Comparison of ENCODE assay signal across 12 cellular contexts in genomic region chr11:46977940-46978595, GRCh38. TPM values are rescaled to one million over a fixed set of nuclear protein-coding genes. Genes with fewer than 3 reads are reported as not detected.
DNase-seq lines count a peak whose midpoint lies in the region; ATAC-seq and TF ChIP-seq lines count a peak whose summit lies in the region.
"Had no signal": no experiment of that assay in that cellular context is flagged by ENCODE, and none has a peak within 500 bp of the region (broad histone marks: within the 10 kb centered on the region; RNA-seq: fewer than 3 reads in every experiment).

No MANE protein-coding gene starts in this region.

- no peak overlapping the region for H3K23ac ChIP-seq in mesendoderm (ENCODE audit: low read length)

- H4K8ac ChIP-seq in mesendoderm (ENCODE audit: low read depth, low read length): no peak overlapping the region

- H3K79me2 ChIP-seq in mesendoderm (ENCODE audit: control insufficient read depth, insufficient read depth, low read length): no peaks in the 10 kb centered on the region

- H2BK15ac ChIP-seq in mesendoderm (replicated peaks; ENCODE audit: low read depth): peak overlapping the region; percentile 25

- H3K27me3 ChIP-seq in breast epithelium (no peaks in the 10 kb centered on the region), mesendoderm (ENCODE audit: insufficient read depth, low read length, poor library complexity) (no peaks in the 10 kb centered on the region), gastrocnemius medialis (no peaks in the 10 kb centered on the region), heart left ventricle (no peaks in the 10 kb centered on the region)
- H3K27me3 ChIP-seq: BE2C had no signal

- H2BK120ac ChIP-seq in mesendoderm (ENCODE audit: low read depth, low read length): no peak overlapping the region

- DNase-seq in DMS153 treated with DMSO at 0.1 percent for 48 hours (lab: John Stamatoyannopoulos, UW; ENCODE audit: unreplicated experiment) (peak; percentile 69), M059J (ENCODE audit: low read depth) (peak; percentile 25), breast epithelium (ENCODE audit: low spot score in 2 of 2) (no peak), mesendoderm (peak; percentile 16), GDM1 (lab: John Stamatoyannopoulos, UW) (no peak), gastrocnemius medialis (no peak), heart left ventricle (no peak)
- DNase-seq in effector CD4-positive, alpha-beta T cell: no peak
- DNase-seq: activated CD4-positive, alpha-beta T cell treated with anti-CD3 and anti-CD28 coated beads for 48 hours; BE2C; kidney glomerular epithelial cell; NCI-H187 had no signal

- no peaks in the 10 kb centered on the region for H3K79me1 ChIP-seq in mesendoderm (ENCODE audit: low read length)

- H3K27ac ChIP-seq in breast epithelium (peak overlapping the region; percentile 44 to 69), mesendoderm (ENCODE audit: low read depth, low read length) (no peak overlapping the region), gastrocnemius medialis (no peak overlapping the region), heart left ventricle (no peak overlapping the region)

- no peak overlapping the region for H3K9ac ChIP-seq in mesendoderm (ENCODE audit: low read length)

- no peak overlapping the region for H3K18ac ChIP-seq in mesendoderm (ENCODE audit: low read length)

- H3K36me3 ChIP-seq in breast epithelium: no peaks in the 10 kb centered on the region
- H3K36me3 ChIP-seq in mesendoderm (ENCODE audit: control insufficient read depth, insufficient read depth, low read length): no peaks in the 10 kb centered on the region
- H3K36me3 ChIP-seq in gastrocnemius medialis: no peaks in the 10 kb centered on the region
- H3K36me3 ChIP-seq in heart left ventricle: no peaks in the 10 kb centered on the region
- H3K36me3 ChIP-seq: BE2C had no signal

- intact Hi-C loops in breast epithelium (cut with DNase I; ENCODE audit: low total_unique reads): no loop called here
- intact Hi-C loops in gastrocnemius medialis (cut with DNase I; ENCODE audit: low total_unique reads): no loop called here
- intact Hi-C loops in heart left ventricle (cut with DNase I): no loop called here

- no CpG with 5 or more reads among the region's 3 CpGs for WGBS in mesendoderm (ENCODE audit: extremely low coverage, insufficient coverage, low lambda C conversion rate)
- 89 to 94% (median 90%) methylated on average over 3 of the region's 3 CpGs for WGBS in heart left ventricle, 4 donors

- no peak overlapping the region for H3K4me2 ChIP-seq in mesendoderm (ENCODE audit: low read length)

- TF ChIP-seq CTCF in breast epithelium (IDR thresholded peaks at IDR 0.05) (no peak), gastrocnemius medialis (IDR thresholded peaks at IDR 0.05 in 4 of 5, conservative IDR thresholded peaks at IDR 0.05 in 1 of 5) (no peak), heart left ventricle (IDR thresholded peaks at IDR 0.05) (no peak)

- in situ Hi-C loops in gastrocnemius medialis (cut with MboI; ENCODE audit: low sequenced_read_pairs in 4 of 4): no loop called here

- no peak overlapping the region for H4K5ac ChIP-seq in mesendoderm (ENCODE audit: low read length)

- no peak overlapping the region for H3K4ac ChIP-seq in mesendoderm (ENCODE audit: low read depth, low read length)

- H3K4me1 ChIP-seq in breast epithelium (no peaks in the 10 kb centered on the region), mesendoderm (ENCODE audit: control insufficient read depth, low read depth, low read length) (peaks cover 4% of the 10 kb centered on the region), gastrocnemius medialis (no peaks in the 10 kb centered on the region), heart left ventricle (peaks cover 0 to 12% (median 0%) of the 10 kb centered on the region in 12 donors)
- H3K4me1 ChIP-seq: BE2C had no signal

- H3K56ac ChIP-seq in mesendoderm (ENCODE audit: low read length): no peak overlapping the region

- H3K9me3 ChIP-seq in breast epithelium (no peaks in the 10 kb centered on the region), gastrocnemius medialis (no peaks in the 10 kb centered on the region), heart left ventricle (no peaks in the 10 kb centered on the region)
- H3K9me3 ChIP-seq: BE2C had no signal

- TF ChIP-seq POLR2A in breast epithelium (IDR thresholded peaks at IDR 0.05) (no peak), gastrocnemius medialis (IDR thresholded peaks at IDR 0.05) (no peak), heart left ventricle (IDR thresholded peaks at IDR 0.05) (no peak)

- no peak overlapping the region for H2AK5ac ChIP-seq in mesendoderm (ENCODE audit: low read length)

- H2BK5ac ChIP-seq in mesendoderm (ENCODE audit: low read length): no peak overlapping the region

- no peak for ATAC-seq in gastrocnemius medialis
- ATAC-seq in heart left ventricle: no peak

- no peak overlapping the region for H3K4me3 ChIP-seq in breast epithelium
- no peak overlapping the region for H3K4me3 ChIP-seq in mesendoderm (ENCODE audit: low read length)
- no peak overlapping the region for H3K4me3 ChIP-seq in gastrocnemius medialis
- H3K4me3 ChIP-seq in heart left ventricle: no peak overlapping the region

RNA-seq across cellular contexts. Expression of gene CSTPP1, which starts 41.5 kb away (rescaled TPM):
- 46.6 and 62.4 TPM in 2 replicates for total RNA-seq in M059J (2014; rRNA removed; shearing (Covaris generic))
- total RNA-seq in breast epithelium: 10 to 100 TPM; 13.4 to 43.6 (median 30.5) TPM
- polyA plus RNA-seq in mesendoderm (2013, experiment 1 of 2): 15.5 TPM
- 16.1 TPM for polyA plus RNA-seq in mesendoderm (2013, experiment 2 of 2)
- total RNA-seq in gastrocnemius medialis: 1 to 10 TPM; 4.3 to 8.1 (median 6.4) TPM
- 10 to 100 TPM; 12.7 to 19.4 (median 14.7) TPM for total RNA-seq in heart left ventricle
- polyA plus RNA-seq in heart left ventricle: 10 to 100 TPM in 1 of 2 donors, 1 to 10 TPM in 1; 9.9 to 33.4 TPM

RNA-seq across cellular contexts. Expression of gene LRP4, which starts 59.7 kb away (rescaled TPM):
- total RNA-seq in M059J (2014; rRNA removed; shearing (Covaris generic)): 0.98 and 1.1 TPM in 2 replicates
- total RNA-seq in breast epithelium: 1 to 10 TPM; 5.2 to 7.5 (median 6.4) TPM
- polyA plus RNA-seq in mesendoderm (2013, experiment 1 of 2): 14.5 TPM
- 13.3 TPM for polyA plus RNA-seq in mesendoderm (2013, experiment 2 of 2)
- 10 to 100 TPM in 1 of 4 donors, 1 to 10 TPM in 3; 3.9 to 19.0 (median 6.2) TPM for total RNA-seq in gastrocnemius medialis
- total RNA-seq in heart left ventricle: 10 to 100 TPM; 14.9 to 29.1 (median 20.0) TPM
- 10 to 100 TPM in 1 of 2 donors, 1 to 10 TPM in 1; 9.1 to 16.3 TPM for polyA plus RNA-seq in heart left ventricle

Comparison
In these comparisons a context has a peak if more than half of its experiments do, and no peak if none do; other contexts are left out.
1. DNase-seq: peak in DMS153 treated with DMSO at 0.1 percent for 48 hours (single experiment), M059J (single experiment) and mesendoderm (single experiment); none in breast epithelium (0 of 2), effector CD4-positive, alpha-beta T cell (single experiment), GDM1 (single experiment), gastrocnemius medialis (0 of 2) and heart left ventricle (0 of 5).
2. H3K27ac ChIP-seq: peak in breast epithelium (2 of 2); none in mesendoderm (single experiment), gastrocnemius medialis (0 of 4) and heart left ventricle (0 of 12).